Comparison of ENCODE assay signal across 36 cellular contexts in genomic region chr21:21151231-21151630, GRCh38.
"Had no signal": no experiment of that assay in that cellular context is flagged by ENCODE, and none has a peak within 500 bp of the region (broad histone marks: within the 10 kb centered on the region; RNA-seq: fewer than 3 reads in every experiment).

No MANE protein-coding gene starts in this region.

- DNase-seq: Karpas-422, Kasumi-1, MG63, MM.1S, MV-4-11, NCI-H1048, NCI-H1092, NCI-H1092 treated with DMSO at 0.1 percent for 48 hours, NCI-H1105, NCI-H1105 treated with DMSO at 0.1 percent for 48 hours, NCI-H1417, NCI-H1417 treated with DMSO at 0.1 percent for 48 hours, NCI-H1436, NCI-H1436 treated with DMSO at 0.1 percent for 48 hours, NCI-H146, NCI-H1694, NCI-H1694 treated with DMSO at 0.1 percent for 48 hours, NCI-H187, NCI-H187 treated with DMSO at 0.1 percent for 48 hours, NCI-H1930, NCI-H2029, NCI-H2029 treated with DMSO at 0.1 percent for 48 hours, NCI-H2081, NCI-H2081 treated with DMSO at 0.1 percent for 48 hours, NCI-H2107, NCI-H2171, NCI-H2171 treated with DMSO at 0.1 percent for 48 hours, NCI-H2227 treated with DMSO at 0.1 percent for 48 hours, NCI-H226, NCI-H345, NCI-H446, NCI-H446 treated with DMSO at 0.1 percent for 48 hours, NCI-H510A, NCI-H510A treated with DMSO at 0.1 percent for 48 hours, NCI-H524, NCI-H524 treated with DMSO at 0.1 percent for 48 hours had no signal

- H3K36me3 ChIP-seq: MG63 had no signal

- H3K4me3 ChIP-seq: MG63 had no signal

- H3K9me3 ChIP-seq: MG63 had no signal

- H3K27me3 ChIP-seq: MG63 had no signal
